17 cellular contexts compared by ENCODE assay signal in the genomic region with DNA sequence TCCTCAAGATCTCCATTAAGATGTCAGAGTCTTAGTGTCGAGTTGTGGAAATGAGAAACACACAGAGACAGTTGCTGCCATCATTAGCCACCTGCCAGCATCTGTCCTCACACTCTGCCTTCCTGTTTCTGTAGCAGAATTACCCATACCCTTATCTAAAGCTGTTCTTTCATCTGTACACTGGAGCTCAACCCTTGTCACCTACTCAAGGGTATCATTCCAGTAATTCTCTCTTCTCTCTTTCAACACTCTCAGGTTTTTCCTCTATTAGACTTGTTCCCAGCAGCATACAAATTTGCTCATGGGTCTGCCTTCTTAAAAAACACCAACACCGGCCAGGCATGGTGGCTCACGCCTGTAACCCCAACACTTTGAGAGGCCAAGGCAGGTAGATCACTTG.
"Had no signal": no experiment of that assay in that cellular context is flagged by ENCODE, and none has a peak within 500 bp of the region (broad histone marks: within the 10 kb centered on the region; RNA-seq: fewer than 3 reads in every experiment).

No MANE protein-coding gene starts in this region.

- H3K27ac ChIP-seq: colonic mucosa, gastrocnemius medialis, heart right ventricle, left lung, psoas muscle, suprapubic skin, upper lobe of right lung had no signal

- H3K27ac Mint-ChIP-seq: activated CD4-positive, alpha-beta T cell treated with anti-CD3 and anti-CD28 coated beads, Interleukin-2, amount 10 ng/mL, durations not matched to agents 24 days and 14 days; activated naive CD4-positive, alpha-beta T cell treated with anti-CD3 and anti-CD28 coated beads for 36 hours; natural killer cell treated with Interleukin-12 subunit alpha and Interleukin-12 subunit beta and Interleukin-15 and Interleukin-18, amount 100 ng/mL, for 72 hours had no signal

- H3K4me3 ChIP-seq: colonic mucosa, gastrocnemius medialis, heart right ventricle, left lung, psoas muscle, suprapubic skin, upper lobe of right lung had no signal

- ATAC-seq: gastrocnemius medialis; heart right ventricle; natural killer cell treated with Interleukin-12 subunit alpha and Interleukin-12 subunit beta and Interleukin-15 and Interleukin-18, amount 100 ng/mL, for 72 hours; psoas muscle; sciatic nerve; stimulated activated naive CD8-positive, alpha-beta T cell treated with anti-CD3 and anti-CD28 coated beads, Interleukin-15, Interleukin-2, amounts not matched to agents 100 U/mL and 50 U/mL, for 24 hours had no signal

- H3K36me3 ChIP-seq: colonic mucosa, gastrocnemius medialis, heart right ventricle, left lung, suprapubic skin, upper lobe of right lung had no signal

- H3K4me3 Mint-ChIP-seq: activated CD4-positive, alpha-beta T cell treated with anti-CD3 and anti-CD28 coated beads, Interleukin-2, amount 10 ng/mL, durations not matched to agents 24 days and 14 days; activated naive CD4-positive, alpha-beta T cell treated with anti-CD3 and anti-CD28 coated beads for 36 hours; natural killer cell treated with Interleukin-12 subunit alpha and Interleukin-12 subunit beta and Interleukin-15 and Interleukin-18, amount 100 ng/mL, for 72 hours had no signal

- H3K4me1 Mint-ChIP-seq: activated CD4-positive, alpha-beta T cell treated with anti-CD3 and anti-CD28 coated beads, Interleukin-2, amount 10 ng/mL, durations not matched to agents 24 days and 14 days had no signal

- H3K36me3 Mint-ChIP-seq: natural killer cell treated with Interleukin-12 subunit alpha and Interleukin-12 subunit beta and Interleukin-15 and Interleukin-18, amount 100 ng/mL, for 72 hours had no signal

- H3K27me3 ChIP-seq: colonic mucosa, gastrocnemius medialis, heart right ventricle, left lung, suprapubic skin, upper lobe of right lung had no signal

- H3K9me3 Mint-ChIP-seq: activated CD4-positive, alpha-beta T cell treated with anti-CD3 and anti-CD28 coated beads, Interleukin-2, amount 10 ng/mL, durations not matched to agents 24 days and 14 days; activated naive CD4-positive, alpha-beta T cell treated with anti-CD3 and anti-CD28 coated beads for 36 hours; natural killer cell treated with Interleukin-12 subunit alpha and Interleukin-12 subunit beta and Interleukin-15 and Interleukin-18, amount 100 ng/mL, for 72 hours had no signal

- H3K9me3 ChIP-seq: colonic mucosa, gastrocnemius medialis, heart right ventricle, left lung, psoas muscle, suprapubic skin, upper lobe of right lung had no signal

- DNase-seq: activated CD4-positive, alpha-beta T cell treated with anti-CD3 and anti-CD28 coated beads, Interleukin-2, amount 10 ng/mL, durations not matched to agents 24 days and 14 days; activated naive CD4-positive, alpha-beta T cell treated with anti-CD3 and anti-CD28 coated beads for 36 hours; caudate nucleus; colonic mucosa; effector CD4-positive, alpha-beta T cell; gastrocnemius medialis; heart right ventricle; left lung; occipital lobe; psoas muscle; stimulated activated CD4-positive, alpha-beta T cell treated with anti-CD3 and anti-CD28 coated beads, Interleukin-2, amount 100 ng/mL, for 48 hours; stimulated activated CD8-positive, alpha-beta memory T cell treated with anti-CD3 and anti-CD28 coated beads, Interleukin-4, amount 100 ng/mL, for 48 hours; stimulated activated naive CD8-positive, alpha-beta T cell treated with anti-CD3 and anti-CD28 coated beads, Interleukin-15, Interleukin-2, amounts not matched to agents 100 U/mL and 50 U/mL, for 24 hours; upper lobe of right lung had no signal

- H3K4me1 ChIP-seq: colonic mucosa, gastrocnemius medialis, psoas muscle, suprapubic skin, upper lobe of right lung had no signal
